Comparison of ENCODE assay signal across 14 cellular contexts in genomic region chr11:111775024-111775710, GRCh38. TPM values are rescaled to one million over a fixed set of nuclear protein-coding genes. Genes with fewer than 3 reads are reported as not detected.
A peak's percentile ranks its signal among the peaks of the same experiment; 100 is the strongest.
DNase-seq lines count a peak whose midpoint lies in the region; ATAC-seq and TF ChIP-seq lines count a peak whose summit lies in the region.
"Had no signal": no experiment of that assay in that cellular context is flagged by ENCODE, and none has a peak within 500 bp of the region (broad histone marks: within the 10 kb centered on the region; RNA-seq: fewer than 3 reads in every experiment).

No MANE protein-coding gene starts in this region.

- no peak for TF ChIP-seq POLR2A in transverse colon (IDR thresholded peaks at IDR 0.05)
- no peak for TF ChIP-seq POLR2A in uterus (IDR thresholded peaks at IDR 0.05)

- in situ Hi-C loops in transverse colon (cut with MboI; ENCODE audit: low pct_ligation_motif_present in 1 of 4, low pct_unique_long_range_greater_than_20kb in 1 of 4, low sequenced_read_pairs in 3 of 4), result loop anchor here in 3 of 4 donors (5.0 to 10.0 kb wide), 3 partner anchors 70 to 180 kb away; partner anchors contain the start of gene SIK2 (in 1 of the 3)

- TF ChIP-seq CTCF in fibroblast of mammary gland (conservative IDR thresholded peaks at IDR 0.05; ENCODE audit: control insufficient read depth, insufficient read depth, low read depth, low read length) (no peak), lower lobe of right lung (IDR thresholded peaks at IDR 0.05) (no peak), transverse colon (IDR thresholded peaks at IDR 0.05) (no peak), uterus (IDR thresholded peaks at IDR 0.05) (no peak)

- H3K9me3 ChIP-seq in adipocyte (ENCODE audit: control insufficient read depth, low read length), result no peaks in the 10 kb centered on the region
- H3K9me3 ChIP-seq in lower lobe of right lung, result no peaks in the 10 kb centered on the region
- H3K9me3 ChIP-seq in transverse colon, result no peaks in the 10 kb centered on the region
- no peaks in the 10 kb centered on the region for H3K9me3 ChIP-seq in uterus

- peak; percentile 40 to 75 for ATAC-seq in lower lobe of right lung
- no peak for ATAC-seq in GM19455 (IDR thresholded peaks at IDR 0.05; ENCODE audit: unreplicated experiment)
- ATAC-seq: activated CD8-positive, alpha-beta T cell treated with anti-CD3 and anti-CD28 coated beads for 36 hours; activated T-helper 17 cell treated with anti-CD3 and anti-CD28 coated beads, Interleukin-2, amount 50 U/mL, for 72 hours; GM12878 had no signal

- H3K27ac ChIP-seq in lower lobe of right lung (no peak overlapping the region), transverse colon (peak overlapping the region in 1 of 4 donors; percentile 17), uterus (no peak overlapping the region)
- H3K27ac ChIP-seq: C4-2B had no signal

- H3K9ac ChIP-seq in adipocyte (ENCODE audit: low read length), result peak overlapping the region; percentile 33

- H3K4me3 ChIP-seq in adipocyte (ENCODE audit: low read length), result no peak overlapping the region
- no peak overlapping the region for H3K4me3 ChIP-seq in fibroblast of mammary gland (ENCODE audit: control insufficient read depth, low read depth, low read length)
- no peak overlapping the region for H3K4me3 ChIP-seq in lower lobe of right lung
- no peak overlapping the region for H3K4me3 ChIP-seq in transverse colon
- H3K4me3 ChIP-seq in uterus, result no peak overlapping the region
- H3K4me3 ChIP-seq: GM12878 had no signal

- H3K27me3 ChIP-seq in adipocyte (replicated peaks; ENCODE audit: control insufficient read depth, insufficient read depth, low read length) (no peaks in the 10 kb centered on the region), lower lobe of right lung (ENCODE audit: low read depth) (no peaks in the 10 kb centered on the region), transverse colon (no peaks in the 10 kb centered on the region), uterus (no peaks in the 10 kb centered on the region)

- WGBS in transverse colon (ENCODE audit: low coverage in 1 of 2), 2 donors, result 69 to 93% methylated on average over 2 to 6 of the region's 6 CpGs

- H3K36me3 ChIP-seq in adipocyte (ENCODE audit: control insufficient read depth, insufficient read depth, low read length, severe bottlenecking) (no peaks in the 10 kb centered on the region), lower lobe of right lung (no peaks in the 10 kb centered on the region), transverse colon (no peaks in the 10 kb centered on the region), uterus (no peaks in the 10 kb centered on the region)

- peaks cover 29% of the 10 kb centered on the region for H3K4me1 ChIP-seq in adipocyte (ENCODE audit: control insufficient read depth, insufficient read depth, low read length)
- H3K4me1 ChIP-seq in lower lobe of right lung, result peaks cover 21% of the 10 kb centered on the region
- H3K4me1 ChIP-seq in transverse colon, result peaks cover 0 to 14% (median 0%) of the 10 kb centered on the region in 4 donors
- H3K4me1 ChIP-seq in uterus, result peaks cover 0 to 6% of the 10 kb centered on the region in 2 donors

- DNase-seq in adipocyte (ENCODE audit: low read depth) (peak; percentile 68), fibroblast of mammary gland (ENCODE audit: low read depth) (peak; percentile 35), lower lobe of right lung (no peak), transverse colon (peak; percentile 14), uterus (no peak)
- DNase-seq in stimulated activated naive CD4-positive, alpha-beta T cell treated with Interleukin-2 at 50 U/mL for 16 hours (lab: John Stamatoyannopoulos, UW), result no peak
- DNase-seq: activated CD8-positive, alpha-beta T cell treated with anti-CD3 and anti-CD28 coated beads for 36 hours; anterior cingulate cortex; EL; NCI-H1092 had no signal

- intact Hi-C loops in lower lobe of right lung (cut with DNase I) (loop anchor here (5.0 kb wide), 1 partner anchor 173 kb away; the partner anchor contains the start of gene SIK2), transverse colon (cut with DNase I; ENCODE audit: low total_unique reads) (no loop called here), uterus (cut with DNase I; ENCODE audit: low total_unique reads) (loop anchor here (5.0 to 10.0 kb wide), 2 partner anchors 60 to 183 kb away; no protein-coding TSS in a partner anchor)

- no peak for TF ChIP-seq EP300 in transverse colon (IDR thresholded peaks at IDR 0.05; ENCODE audit: low read depth)

RNA-seq across cellular contexts. Expression of gene PPP2R1B, which starts 9.0 kb away (rescaled TPM):
- total RNA-seq in lower lobe of right lung (24.1 TPM), transverse colon (10 to 100 TPM; 28.1 to 55.5 (median 41.5) TPM), uterus (10 to 100 TPM; 12.0 to 30.0 (median 28.4) TPM)

Comparison
In these comparisons a context has a peak if more than half of its experiments do, and no peak if none do; other contexts are left out.
1. DNase-seq: peak in adipocyte (single experiment), fibroblast of mammary gland (single experiment) and transverse colon (single experiment); none in lower lobe of right lung (single experiment), uterus (0 of 2) and stimulated activated naive CD4-positive, alpha-beta T cell treated with Interleukin-2 at 50 U/mL for 16 hours (single experiment).